Comparison of ENCODE assay signal across 11 cellular contexts in genomic region chr17:68344701-68345136, GRCh38. TPM values are rescaled to one million over a fixed set of nuclear protein-coding genes. Genes with fewer than 3 reads are reported as not detected.
A peak's percentile ranks its signal among the peaks of the same experiment; 100 is the strongest.
DNase-seq lines count a peak whose midpoint lies in the region; ATAC-seq and TF ChIP-seq lines count a peak whose summit lies in the region.
"Had no signal": no experiment of that assay in that cellular context is flagged by ENCODE, and none has a peak within 500 bp of the region (broad histone marks: within the 10 kb centered on the region; RNA-seq: fewer than 3 reads in every experiment).

No MANE protein-coding gene starts in this region.

- no peak for TF ChIP-seq POLR2A in upper lobe of left lung (IDR thresholded peaks at IDR 0.05)

- no peaks in the 10 kb centered on the region for H3K36me3 ChIP-seq in upper lobe of left lung
- H3K36me3 ChIP-seq: prostate gland had no signal

- H3K27ac Mint-ChIP-seq in activated CD8-positive, alpha-beta T cell treated with anti-CD3 and anti-CD28 coated beads for 36 hours: peak overlapping the region; percentile 58

- no peaks in the 10 kb centered on the region for H3K27me3 ChIP-seq in upper lobe of left lung
- H3K27me3 ChIP-seq: tibial artery had no signal

- H3K4me1 ChIP-seq in upper lobe of left lung: peaks cover 0 to 15% (median 6%) of the 10 kb centered on the region in 4 donors
- H3K4me1 ChIP-seq: prostate gland, tibial artery had no signal

- TF ChIP-seq EP300 in upper lobe of left lung (IDR thresholded peaks at IDR 0.05): no peak

- peaks cover 60% of the 10 kb centered on the region for H3K4me1 Mint-ChIP-seq in activated CD8-positive, alpha-beta T cell treated with anti-CD3 and anti-CD28 coated beads for 36 hours (ENCODE audit: low read depth)

- peaks cover 11% of the 10 kb centered on the region for H3K36me3 Mint-ChIP-seq in activated CD8-positive, alpha-beta T cell treated with anti-CD3 and anti-CD28 coated beads for 36 hours (ENCODE audit: low read depth)

- TF ChIP-seq CTCF in activated CD8-positive, alpha-beta T cell treated with anti-CD3 and anti-CD28 coated beads for 36 hours (IDR thresholded peaks at IDR 0.05): no peak
- TF ChIP-seq CTCF in fibroblast of pulmonary artery (IDR thresholded peaks at IDR 0.05; ENCODE audit: low read length, missing control alignments) (no peak), upper lobe of left lung (IDR thresholded peaks at IDR 0.05) (no peak)

- DNase-seq in NK-92 treated with Interleukin-12 subunit alpha and Interleukin-12 subunit beta, amount 100 ng/mL, for 24 hours (lab: John Stamatoyannopoulos, UW): peak; percentile 49
- DNase-seq in NK-92 (lab: John Stamatoyannopoulos, UW; ENCODE audit: unreplicated experiment): no peak
- DNase-seq in activated CD8-positive, alpha-beta T cell treated with anti-CD3 and anti-CD28 coated beads for 36 hours: peak; percentile 57
- DNase-seq in fibroblast of pulmonary artery (ENCODE audit: low read depth): peak; percentile 41
- peak in 1 of 2 donors; percentile 55 for DNase-seq in upper lobe of left lung
- DNase-seq in NCI-H345 (lab: John Stamatoyannopoulos, UW): no peak
- DNase-seq in SW 1271 (lab: John Stamatoyannopoulos, UW): no peak
- DNase-seq: 8988T, tibial artery had no signal

- no peaks in the 10 kb centered on the region for H3K9me3 Mint-ChIP-seq in activated CD8-positive, alpha-beta T cell treated with anti-CD3 and anti-CD28 coated beads for 36 hours

- CTCF ChIA-PET in activated CD8-positive, alpha-beta T cell treated with anti-CD3 and anti-CD28 coated beads for 36 hours (lab: Charles Lee): interaction anchor here (0.6 to 2.3 kb wide), 5 partner anchors 15 to 339 kb away, joined by 3 to 11 read pairs (median 5); no protein-coding TSS in a partner anchor

- H3K27ac ChIP-seq in upper lobe of left lung: peak overlapping the region in 3 of 4 donors; percentile 36 to 83 (median 50)
- H3K27ac ChIP-seq: prostate gland, tibial artery had no signal

- H3K9me3 ChIP-seq in upper lobe of left lung: no peaks in the 10 kb centered on the region
- H3K9me3 ChIP-seq: prostate gland, tibial artery had no signal

- H3K4me3 Mint-ChIP-seq in activated CD8-positive, alpha-beta T cell treated with anti-CD3 and anti-CD28 coated beads for 36 hours: no peak overlapping the region

- 49 to 67% methylated on average over 4 of the region's 4 CpGs for WGBS in upper lobe of left lung, 2 donors

- H3K4me3 ChIP-seq in fibroblast of pulmonary artery (replicated peaks; ENCODE audit: low read depth, low read length): no peak overlapping the region
- H3K4me3 ChIP-seq in upper lobe of left lung: no peak overlapping the region
- H3K4me3 ChIP-seq: prostate gland, tibial artery had no signal

- peak; percentile 40 for ATAC-seq in activated CD8-positive, alpha-beta T cell treated with anti-CD3 and anti-CD28 coated beads for 36 hours
- ATAC-seq in upper lobe of left lung (ENCODE audit: low FRiP score in 2 of 2) (no peak), GM21447 (IDR thresholded peaks at IDR 0.05; ENCODE audit: unreplicated experiment) (no peak)

- intact Hi-C loops in activated CD8-positive, alpha-beta T cell treated with anti-CD3 and anti-CD28 coated beads for 36 hours (cut with micrococcal nuclease): no loop called here

- H3K27me3 Mint-ChIP-seq in activated CD8-positive, alpha-beta T cell treated with anti-CD3 and anti-CD28 coated beads for 36 hours: no peaks in the 10 kb centered on the region

- POLR2A ChIA-PET in activated CD8-positive, alpha-beta T cell treated with anti-CD3 and anti-CD28 coated beads for 36 hours (lab: Charles Lee): interaction anchor here (0.6 to 4.4 kb wide), 4 partner anchors 41 to 178 kb away, joined by 3 to 23 read pairs (median 3); partner anchors contain the start of genes AMZ2, ARSG and SLC16A6

RNA-seq across cellular contexts. Expression of gene ARSG, which starts 53.4 kb away (rescaled TPM):
- 1 to 10 TPM; 7.2 to 8.4 TPM for total RNA-seq in activated CD8-positive, alpha-beta T cell treated with anti-CD3 and anti-CD28 coated beads for 36 hours
- total RNA-seq in upper lobe of left lung: 10 to 100 TPM in 2 of 6 donors, 1 to 10 TPM in 4; 3.6 to 16.8 (median 7.7) TPM

RNA-seq across cellular contexts. Expression of gene SLC16A6, which starts 53.8 kb away (rescaled TPM):
- total RNA-seq in activated CD8-positive, alpha-beta T cell treated with anti-CD3 and anti-CD28 coated beads for 36 hours: 1 to 10 TPM; 2.3 to 2.8 TPM
- total RNA-seq in upper lobe of left lung: 1 to 10 TPM; 2.4 to 9.9 (median 6.5) TPM

Comparison
In these comparisons a context has a peak if more than half of its experiments do, and no peak if none do; other contexts are left out.
1. DNase-seq: peak in NK-92 treated with Interleukin-12 subunit alpha and Interleukin-12 subunit beta, amount 100 ng/mL, for 24 hours (single experiment), activated CD8-positive, alpha-beta T cell treated with anti-CD3 and anti-CD28 coated beads for 36 hours (single experiment) and fibroblast of pulmonary artery (single experiment); none in NK-92 (single experiment), NCI-H345 (single experiment) and SW 1271 (0 of 2).